In the genomic region with DNA sequence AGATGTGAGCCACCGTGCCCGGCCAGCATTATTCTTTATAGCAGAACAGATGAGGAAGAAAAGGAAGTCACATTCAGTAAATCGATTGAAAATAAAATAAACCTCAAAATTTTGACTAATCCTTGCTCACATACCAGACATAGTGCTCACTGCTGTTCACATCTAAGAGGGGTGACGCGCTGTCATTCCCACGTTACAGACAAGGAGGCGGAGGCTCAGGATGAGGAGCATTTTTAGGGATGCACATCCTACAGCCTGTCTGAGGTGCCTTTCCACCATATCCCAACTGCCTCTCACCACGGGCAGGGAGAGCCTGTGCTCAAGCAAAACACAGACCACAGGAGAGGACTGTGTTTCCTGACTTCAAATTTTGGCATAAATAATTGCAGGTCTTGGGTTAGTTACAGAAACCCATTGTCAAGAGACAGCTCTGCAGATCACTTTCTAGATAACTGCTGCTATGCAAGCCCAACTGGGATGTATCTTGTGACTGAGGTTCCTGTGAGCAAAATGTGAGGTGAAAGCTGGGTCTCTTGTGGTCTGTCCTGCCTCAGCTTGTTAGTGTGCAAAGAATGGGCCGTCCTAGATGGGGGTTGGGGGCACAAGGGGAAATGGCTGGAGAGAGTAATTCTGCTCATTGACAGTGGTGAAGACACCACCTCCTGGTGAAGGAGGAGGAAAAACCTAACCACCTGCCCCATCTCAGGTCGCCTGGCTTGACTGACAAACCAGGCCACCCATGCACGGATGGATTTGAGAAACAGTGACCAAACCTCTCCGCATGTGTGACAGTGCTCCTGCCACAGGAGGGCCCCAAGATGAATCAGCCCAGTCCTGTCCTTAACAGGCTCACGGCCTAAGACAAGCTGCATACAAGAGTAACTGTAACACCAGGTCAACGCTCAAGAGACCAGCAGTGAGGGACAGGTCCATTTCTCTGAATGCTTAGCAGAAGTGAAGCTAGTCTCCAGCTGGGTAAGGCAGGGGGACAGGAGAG, we compare ENCODE assay signal across 1 cellular context.
TF ChIP-seq lines count a peak whose summit lies in the region.

No MANE protein-coding gene starts in this region.

TF ChIP-seq in IMR-90, 13 proteins besides CTCF, POLR2A, EP300 and RAD21:
- TF ChIP-seq, protein P1, sequence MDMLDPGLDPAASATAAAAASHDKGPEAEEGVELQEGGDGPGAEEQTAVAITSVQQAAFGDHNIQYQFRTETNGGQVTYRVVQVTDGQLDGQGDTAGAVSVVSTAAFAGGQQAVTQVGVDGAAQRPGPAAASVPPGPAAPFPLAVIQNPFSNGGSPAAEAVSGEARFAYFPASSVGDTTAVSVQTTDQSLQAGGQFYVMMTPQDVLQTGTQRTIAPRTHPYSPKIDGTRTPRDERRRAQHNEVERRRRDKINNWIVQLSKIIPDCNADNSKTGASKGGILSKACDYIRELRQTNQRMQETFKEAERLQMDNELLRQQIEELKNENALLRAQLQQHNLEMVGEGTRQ (IDR thresholded peaks at IDR 0.05; ENCODE audit: low read depth, low read length): no peak
- TF ChIP-seq CHD1 (IDR thresholded peaks at IDR 0.05; ENCODE audit: low read depth, low read length) (no peak), RFX5 (IDR thresholded peaks at IDR 0.05; ENCODE audit: low read depth, low read length) (no peak), FOS (IDR thresholded peaks at IDR 0.05; ENCODE audit: low read depth, low read length) (no peak), SMC3 (IDR thresholded peaks at IDR 0.05; ENCODE audit: low read depth, low read length) (no peak)
